In the genomic region with DNA sequence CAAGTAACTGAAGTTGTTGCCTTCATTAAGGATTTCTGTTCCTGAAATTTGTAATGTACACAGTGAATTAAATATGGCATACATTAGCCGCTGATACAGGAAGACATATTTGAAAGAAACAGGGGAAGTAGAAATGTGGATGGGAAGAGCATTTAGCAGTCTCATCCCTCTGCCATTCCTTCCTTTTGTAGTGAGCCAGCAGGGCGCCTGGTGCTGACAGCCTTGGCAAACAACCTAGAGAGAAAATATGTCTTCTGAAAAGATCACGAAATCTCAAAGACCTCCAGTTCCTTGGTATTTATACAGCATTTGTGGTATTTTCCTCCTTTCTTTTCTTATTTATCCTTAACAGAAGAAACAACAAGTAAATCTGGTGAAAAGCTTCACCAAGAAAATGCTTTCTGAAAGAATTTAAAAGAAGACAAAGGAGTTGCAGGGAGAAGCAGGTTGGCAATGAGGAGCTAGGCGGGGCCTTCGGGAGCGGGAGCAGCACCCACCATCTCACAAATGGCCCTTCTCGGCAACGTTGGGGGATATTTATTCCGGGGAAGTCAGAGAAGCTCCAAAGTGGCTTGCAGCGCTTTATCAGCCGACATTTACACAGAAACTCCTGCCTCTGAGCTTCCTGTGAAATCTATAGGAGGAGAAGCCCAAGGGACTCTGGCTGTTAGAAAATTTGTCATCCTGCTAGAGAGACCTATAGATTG, we compare ENCODE assay signal across 28 cellular contexts.
DNase-seq lines count a peak whose midpoint lies in the region; ATAC-seq and TF ChIP-seq lines count a peak whose summit lies in the region.
"Had no signal": no experiment of that assay in that cellular context is flagged by ENCODE, and none has a peak within 500 bp of the region (broad histone marks: within the 10 kb centered on the region; RNA-seq: fewer than 3 reads in every experiment).

No MANE protein-coding gene starts in this region.

- no peak overlapping the region for H3K4ac ChIP-seq in mesendoderm (ENCODE audit: low read depth, low read length)

- H3K27me3 Mint-ChIP-seq in endodermal cell (ENCODE audit: insufficient read depth) (no peaks in the 10 kb centered on the region), T-cell (peaks cover 2 to 4% of the 10 kb centered on the region in 2 donors)
- no peaks in the 10 kb centered on the region for H3K27me3 Mint-ChIP-seq in CD8-positive, alpha-beta T cell (ENCODE audit: low read depth)
- H3K27me3 Mint-ChIP-seq in activated T-cell treated with anti-CD3 and anti-CD28 coated beads, Interleukin-2, amount 50 U/mL, for 4 hours (ENCODE audit: low read depth): peaks cover 4% of the 10 kb centered on the region
- H3K27me3 Mint-ChIP-seq: stimulated activated naive CD8-positive, alpha-beta T cell treated with anti-CD3 and anti-CD28 coated beads, Interleukin-15, amount 100 ng/mL, for 72 hours had no signal

- no peak for TF ChIP-seq POLR2A in uterus (IDR thresholded peaks at IDR 0.05)

- no peaks in the 10 kb centered on the region for H3K79me1 ChIP-seq in mesendoderm (ENCODE audit: low read length)

- no peaks in the 10 kb centered on the region for H3K79me2 ChIP-seq in mesendoderm (ENCODE audit: control insufficient read depth, insufficient read depth, low read length)

- no peak overlapping the region for H4K5ac ChIP-seq in mesendoderm (ENCODE audit: low read length)

- H2BK120ac ChIP-seq in mesendoderm (ENCODE audit: low read depth, low read length): peak overlapping the region; percentile 36

- 27 to 36% methylated on average over 5 to 11 of the region's 11 CpGs for WGBS in endodermal cell (ENCODE audit: insufficient coverage in 1 of 2, insufficient read length in 1 of 2), 2 experiments
- WGBS in mesendoderm (ENCODE audit: extremely low coverage, insufficient coverage, low lambda C conversion rate): no CpG with 5 or more reads among the region's 11 CpGs

- peak overlapping the region; percentile 53 for H3K4me3 ChIP-seq in endodermal cell (ENCODE audit: low read length)
- H3K4me3 ChIP-seq in mesendoderm (ENCODE audit: low read length): no peak overlapping the region
- H3K4me3 ChIP-seq in uterus: no peak overlapping the region
- no peak overlapping the region for H3K4me3 ChIP-seq in CD8-positive, alpha-beta T cell (ENCODE audit: low read depth, low read length)
- H3K4me3 ChIP-seq: A549, heart right ventricle, thoracic aorta had no signal

- H3K36me3 Mint-ChIP-seq in endodermal cell (ENCODE audit: low read depth) (no peaks in the 10 kb centered on the region), T-cell (no peaks in the 10 kb centered on the region)
- no peaks in the 10 kb centered on the region for H3K36me3 Mint-ChIP-seq in CD8-positive, alpha-beta T cell
- H3K36me3 Mint-ChIP-seq in activated T-cell treated with anti-CD3 and anti-CD28 coated beads, Interleukin-2, amount 50 U/mL, for 4 hours (ENCODE audit: insufficient read depth): peaks cover 3% of the 10 kb centered on the region
- H3K36me3 Mint-ChIP-seq: activated naive CD4-positive, alpha-beta T cell treated with anti-CD3 and anti-CD28 coated beads, Interleukin-2, amount 10 ng/mL, durations not matched to agents 7 days and 5 days; brain had no signal

- peaks cover 6% of the 10 kb centered on the region for H3K4me1 ChIP-seq in endodermal cell (ENCODE audit: control insufficient read depth, insufficient read depth, low read length)
- H3K4me1 ChIP-seq in mesendoderm (ENCODE audit: control insufficient read depth, low read depth, low read length): no peaks in the 10 kb centered on the region
- H3K4me1 ChIP-seq in uterus: no peaks in the 10 kb centered on the region
- H3K4me1 ChIP-seq in CD8-positive, alpha-beta T cell (ENCODE audit: insufficient read depth, low read length): no peaks in the 10 kb centered on the region
- H3K4me1 ChIP-seq: heart right ventricle had no signal

- intact Hi-C loops in uterus (cut with DNase I; ENCODE audit: low total_unique reads): no loop called here
- intact Hi-C loops in CD8-positive, alpha-beta T cell (cut with DNase I, micrococcal nuclease): no loop called here

- no peak for TF ChIP-seq CTCF in endodermal cell (conservative IDR thresholded peaks at IDR 0.05)
- TF ChIP-seq CTCF in uterus (IDR thresholded peaks at IDR 0.05): no peak
- TF ChIP-seq CTCF in CD8-positive, alpha-beta T cell (IDR thresholded peaks at IDR 0.05): no peak

- peak overlapping the region; percentile 84 for H3K18ac ChIP-seq in mesendoderm (ENCODE audit: low read length)

- peak overlapping the region; percentile 12 for H2BK15ac ChIP-seq in mesendoderm (replicated peaks; ENCODE audit: low read depth)

- H3K4me3 Mint-ChIP-seq in endodermal cell (peak overlapping the region; percentile 22), T-cell (no peak overlapping the region)
- no peak overlapping the region for H3K4me3 Mint-ChIP-seq in CD8-positive, alpha-beta T cell
- H3K4me3 Mint-ChIP-seq in activated T-cell treated with anti-CD3 and anti-CD28 coated beads, Interleukin-2, amount 50 U/mL, for 4 hours: no peak overlapping the region
- H3K4me3 Mint-ChIP-seq: activated CD8-positive, alpha-beta T cell treated with anti-CD3 and anti-CD28 coated beads, Interleukin-2, amount 10 ng/mL, durations not matched to agents 7 days and 5 days; activated naive CD4-positive, alpha-beta T cell treated with anti-CD3 and anti-CD28 coated beads, Interleukin-2, amount 10 ng/mL, durations not matched to agents 7 days and 5 days; activated T-helper 17 cell treated with anti-CD3 and anti-CD28 coated beads, Interleukin-2, amount 50 U/mL, for 72 hours; brain; neural crest cell; stimulated activated naive CD8-positive, alpha-beta T cell treated with anti-CD3 and anti-CD28 coated beads, Interleukin-15, amount 100 ng/mL, for 72 hours; T-helper 2 cell treated with Interferon-gamma antibody and Interleukin-4, amounts not matched to agents 5 μg/mL and 100 μg/mL, for 36 hours had no signal

- DNase-seq in AG20443 (ENCODE audit: low spot score): peak; percentile 33
- DNase-seq in NCI-H146 (lab: John Stamatoyannopoulos, UW): peak; percentile 47
- peak; percentile 80 for DNase-seq in endodermal cell
- peak; percentile 50 for DNase-seq in mesendoderm
- DNase-seq in uterus: no peak
- DNase-seq in T-cell: no peak
- no peak for DNase-seq in CD8-positive, alpha-beta T cell
- no peak for DNase-seq in activated T-cell treated with anti-CD3 and anti-CD28 coated beads, Interleukin-2, amount 50 U/mL, for 4 hours
- DNase-seq: activated CD8-positive, alpha-beta T cell treated with anti-CD3 and anti-CD28 coated beads, Interleukin-2, amount 10 ng/mL, durations not matched to agents 7 days and 5 days; activated naive CD4-positive, alpha-beta T cell treated with anti-CD3 and anti-CD28 coated beads, Interleukin-2, amount 10 ng/mL, durations not matched to agents 7 days and 5 days; DMS153; HCEC 1CT; heart right ventricle; IMR-90; left colon; NCI-H1417 treated with DMSO at 0.1 percent for 48 hours; NCI-H510A; right cardiac atrium; SHP77; stimulated activated CD4-positive, alpha-beta T cell treated with anti-CD3 and anti-CD28 coated beads, Interleukin-1b, Interleukin-23, amount 100 ng/mL, for 48 hours; stimulated activated naive CD8-positive, alpha-beta T cell treated with anti-CD3 and anti-CD28 coated beads, Interleukin-15, amount 100 ng/mL, for 72 hours had no signal

- H3K27ac ChIP-seq in endodermal cell (ENCODE audit: low read depth, low read length): peak overlapping the region; percentile 58
- H3K27ac ChIP-seq in mesendoderm (ENCODE audit: low read depth, low read length): no peak overlapping the region
- H3K27ac ChIP-seq in uterus: no peak overlapping the region
- H3K27ac ChIP-seq in CD8-positive, alpha-beta T cell (ENCODE audit: low read depth, low read length): no peak overlapping the region
- H3K27ac ChIP-seq: A549, heart right ventricle, thoracic aorta had no signal

- H3K27ac Mint-ChIP-seq in endodermal cell (peak overlapping the region; percentile 95), T-cell (no peak overlapping the region)
- no peak overlapping the region for H3K27ac Mint-ChIP-seq in CD8-positive, alpha-beta T cell
- H3K27ac Mint-ChIP-seq: activated CD8-positive, alpha-beta T cell treated with anti-CD3 and anti-CD28 coated beads, Interleukin-2, amount 10 ng/mL, durations not matched to agents 7 days and 5 days; activated naive CD4-positive, alpha-beta T cell treated with anti-CD3 and anti-CD28 coated beads, Interleukin-2, amount 10 ng/mL, durations not matched to agents 7 days and 5 days; activated T-helper 17 cell treated with anti-CD3 and anti-CD28 coated beads, Interleukin-2, amount 50 U/mL, for 72 hours; stimulated activated naive CD8-positive, alpha-beta T cell treated with anti-CD3 and anti-CD28 coated beads, Interleukin-15, amount 100 ng/mL, for 72 hours; T-helper 2 cell treated with Interferon-gamma antibody and Interleukin-4, amounts not matched to agents 5 μg/mL and 100 μg/mL, for 36 hours had no signal

- H3K27me3 ChIP-seq in endodermal cell (ENCODE audit: control insufficient read depth, insufficient read depth, low read length, poor library complexity, severe bottlenecking): no peaks in the 10 kb centered on the region
- no peaks in the 10 kb centered on the region for H3K27me3 ChIP-seq in mesendoderm (ENCODE audit: insufficient read depth, low read length, poor library complexity)
- no peaks in the 10 kb centered on the region for H3K27me3 ChIP-seq in uterus
- H3K27me3 ChIP-seq in CD8-positive, alpha-beta T cell (ENCODE audit: insufficient read depth, low read length): no peaks in the 10 kb centered on the region
- H3K27me3 ChIP-seq: heart right ventricle had no signal

- H3K9me3 ChIP-seq in endodermal cell (ENCODE audit: control insufficient read depth, low read length) (no peaks in the 10 kb centered on the region), uterus (no peaks in the 10 kb centered on the region)
- no peaks in the 10 kb centered on the region for H3K9me3 ChIP-seq in CD8-positive, alpha-beta T cell (ENCODE audit: low read length)
- H3K9me3 ChIP-seq: A549, heart right ventricle, thoracic aorta had no signal

- no peaks in the 10 kb centered on the region for H3K36me3 ChIP-seq in endodermal cell (ENCODE audit: control insufficient read depth, insufficient read depth, low read length)
- no peaks in the 10 kb centered on the region for H3K36me3 ChIP-seq in mesendoderm (ENCODE audit: control insufficient read depth, insufficient read depth, low read length)
- H3K36me3 ChIP-seq in uterus: no peaks in the 10 kb centered on the region
- H3K36me3 ChIP-seq in CD8-positive, alpha-beta T cell (ENCODE audit: insufficient read depth, low read length): no peaks in the 10 kb centered on the region
- H3K36me3 ChIP-seq: heart right ventricle, thoracic aorta had no signal

- CTCF ChIA-PET in T-cell (lab: Charles Lee): interaction anchor here in 1 of 2 donors (0.6 kb wide), 1 partner anchor 1748 kb away, joined by 4 read pairs; no protein-coding TSS in a partner anchor
- CTCF ChIA-PET in CD8-positive, alpha-beta T cell (lab: Charles Lee): no interaction called here

- H3K9me3 Mint-ChIP-seq in endodermal cell: no peaks in the 10 kb centered on the region
- H3K9me3 Mint-ChIP-seq in T-cell: no peaks in the 10 kb centered on the region
- H3K9me3 Mint-ChIP-seq in CD8-positive, alpha-beta T cell: no peaks in the 10 kb centered on the region
- no peaks in the 10 kb centered on the region for H3K9me3 Mint-ChIP-seq in activated T-cell treated with anti-CD3 and anti-CD28 coated beads, Interleukin-2, amount 50 U/mL, for 4 hours
- H3K9me3 Mint-ChIP-seq: activated naive CD4-positive, alpha-beta T cell treated with anti-CD3 and anti-CD28 coated beads, Interleukin-2, amount 10 ng/mL, durations not matched to agents 7 days and 5 days; neural crest cell; stimulated activated naive CD8-positive, alpha-beta T cell treated with anti-CD3 and anti-CD28 coated beads, Interleukin-15, amount 100 ng/mL, for 72 hours; T-helper 2 cell treated with Interferon-gamma antibody and Interleukin-4, amounts not matched to agents 5 μg/mL and 100 μg/mL, for 36 hours had no signal

- POLR2A ChIA-PET in T-cell (lab: Charles Lee): no interaction called here
- POLR2A ChIA-PET in CD8-positive, alpha-beta T cell (lab: Charles Lee): no interaction called here

- no peak overlapping the region for H3K56ac ChIP-seq in mesendoderm (ENCODE audit: low read length)

- H3K4me1 Mint-ChIP-seq in endodermal cell (peaks cover 30% of the 10 kb centered on the region), T-cell (no peaks in the 10 kb centered on the region)
- H3K4me1 Mint-ChIP-seq in CD8-positive, alpha-beta T cell (ENCODE audit: low read depth): no peaks in the 10 kb centered on the region
- H3K4me1 Mint-ChIP-seq in activated T-cell treated with anti-CD3 and anti-CD28 coated beads, Interleukin-2, amount 50 U/mL, for 4 hours (ENCODE audit: low read depth): no peaks in the 10 kb centered on the region
- H3K4me1 Mint-ChIP-seq: activated naive CD4-positive, alpha-beta T cell treated with anti-CD3 and anti-CD28 coated beads, Interleukin-2, amount 10 ng/mL, durations not matched to agents 7 days and 5 days; activated T-helper 17 cell treated with anti-CD3 and anti-CD28 coated beads, Interleukin-2, amount 50 U/mL, for 72 hours; stimulated activated naive CD8-positive, alpha-beta T cell treated with anti-CD3 and anti-CD28 coated beads, Interleukin-15, amount 100 ng/mL, for 72 hours had no signal

- H3K23ac ChIP-seq in mesendoderm (ENCODE audit: low read length): no peak overlapping the region

- H2BK5ac ChIP-seq in mesendoderm (ENCODE audit: low read length): no peak overlapping the region

- no peak overlapping the region for H4K8ac ChIP-seq in mesendoderm (ENCODE audit: low read depth, low read length)

- H2AK5ac ChIP-seq in mesendoderm (ENCODE audit: low read length): no peak overlapping the region

- no peak overlapping the region for H3K4me2 ChIP-seq in mesendoderm (ENCODE audit: low read length)
- H3K4me2 ChIP-seq: A549 had no signal

- ATAC-seq in T-cell (replicated peaks in 1 of 4): no peak
- no peak for ATAC-seq in CD8-positive, alpha-beta T cell
- ATAC-seq in activated T-cell treated with anti-CD3 and anti-CD28 coated beads, Interleukin-2, amount 50 U/mL, for 4 hours: no peak
- ATAC-seq: A549; activated CD8-positive, alpha-beta T cell treated with anti-CD3 and anti-CD28 coated beads, Interleukin-2, amount 10 ng/mL, durations not matched to agents 7 days and 5 days; activated T-helper 17 cell treated with anti-CD3 and anti-CD28 coated beads, Interleukin-2, amount 50 U/mL, for 72 hours; heart right ventricle; left colon; Panc1; right cardiac atrium; stimulated activated naive CD8-positive, alpha-beta T cell treated with anti-CD3 and anti-CD28 coated beads, Interleukin-15, amount 100 ng/mL, for 72 hours had no signal

- H3K9ac ChIP-seq in endodermal cell (ENCODE audit: extremely low read depth, low read length, poor library complexity, severe bottlenecking): no peak overlapping the region
- no peak overlapping the region for H3K9ac ChIP-seq in mesendoderm (ENCODE audit: low read length)

Comparison
In these comparisons a context has a peak if more than half of its experiments do, and no peak if none do; other contexts are left out.
1. DNase-seq: peak in AG20443 (single experiment), NCI-H146 (single experiment), endodermal cell (single experiment) and mesendoderm (single experiment); none in uterus (0 of 2), T-cell (0 of 34), CD8-positive, alpha-beta T cell (0 of 7) and activated T-cell treated with anti-CD3 and anti-CD28 coated beads, Interleukin-2, amount 50 U/mL, for 4 hours (single experiment).